Comparison of ENCODE assay signal across 15 cellular contexts in the genomic region with DNA sequence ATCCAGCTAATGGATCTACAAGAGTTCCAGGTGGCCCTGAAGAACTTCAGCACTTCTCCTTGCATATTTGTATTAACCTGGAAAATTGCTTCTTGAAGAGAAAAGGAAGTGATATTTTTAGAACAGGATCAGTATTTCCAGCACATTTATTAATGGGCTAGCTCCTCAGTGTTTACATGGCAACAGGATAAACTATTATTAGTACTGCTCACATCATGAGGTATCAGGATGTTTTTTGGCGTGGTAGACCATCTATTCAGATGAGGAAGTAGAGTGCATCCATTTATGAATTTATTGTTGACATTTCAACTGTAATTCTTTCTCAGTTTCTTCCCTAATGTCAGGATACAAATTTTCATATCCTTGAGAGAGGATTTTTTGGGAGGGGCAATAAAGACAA.
DNase-seq lines count a peak whose midpoint lies in the region; ATAC-seq and TF ChIP-seq lines count a peak whose summit lies in the region.
"Had no signal": no experiment of that assay in that cellular context is flagged by ENCODE, and none has a peak within 500 bp of the region (broad histone marks: within the 10 kb centered on the region; RNA-seq: fewer than 3 reads in every experiment).

No MANE protein-coding gene starts in this region.

- H3K4me3 ChIP-seq in neural progenitor cell, result no peak overlapping the region
- H3K4me3 ChIP-seq in upper lobe of left lung, result no peak overlapping the region
- H3K4me3 ChIP-seq: HAP-1 had no signal

- POLR2A ChIA-PET in activated B cell treated with CpG ODN at 0.5 μM for 24 hours (lab: Charles Lee), result interaction anchor here (0.6 to 3.7 kb wide), 8 partner anchors 8 to 207 kb away, joined by 3 to 34 read pairs (median 4); no protein-coding TSS in a partner anchor

- no peak for TF ChIP-seq EP300 in upper lobe of left lung (IDR thresholded peaks at IDR 0.05)

- CTCF ChIA-PET in activated B cell treated with CpG ODN at 0.5 μM for 24 hours (lab: Charles Lee), result no interaction called here

- H3K9me3 ChIP-seq in neural progenitor cell (ENCODE audit: low read depth) (no peaks in the 10 kb centered on the region), upper lobe of left lung (no peaks in the 10 kb centered on the region)
- H3K9me3 ChIP-seq: HAP-1 had no signal

- peaks cover 27% of the 10 kb centered on the region for H3K4me1 Mint-ChIP-seq in activated B cell treated with CpG ODN at 0.5 μM for 24 hours
- peaks cover 55% of the 10 kb centered on the region for H3K4me1 Mint-ChIP-seq in neural progenitor cell
- H3K4me1 Mint-ChIP-seq: CD4-positive, alpha-beta memory T cell had no signal

- H3K4me2 ChIP-seq in neural progenitor cell, result no peak overlapping the region

- intact Hi-C loops in activated B cell treated with CpG ODN at 0.5 μM for 24 hours (cut with micrococcal nuclease), result loop anchor here (1.0 to 5.0 kb wide), 2 partner anchors 28 to 33 kb away; no protein-coding TSS in a partner anchor

- H3K36me3 ChIP-seq in neural progenitor cell (no peaks in the 10 kb centered on the region), upper lobe of left lung (no peaks in the 10 kb centered on the region)
- H3K36me3 ChIP-seq: HAP-1 had no signal

- peak overlapping the region; percentile 64 for H3K4me3 Mint-ChIP-seq in activated B cell treated with CpG ODN at 0.5 μM for 24 hours
- no peak overlapping the region for H3K4me3 Mint-ChIP-seq in neural progenitor cell
- H3K4me3 Mint-ChIP-seq: CD4-positive, alpha-beta memory T cell; HFFc6 had no signal

- H3K36me3 Mint-ChIP-seq in activated B cell treated with CpG ODN at 0.5 μM for 24 hours (ENCODE audit: low read depth), result no peaks in the 10 kb centered on the region
- no peaks in the 10 kb centered on the region for H3K36me3 Mint-ChIP-seq in neural progenitor cell
- H3K36me3 Mint-ChIP-seq: CD4-positive, alpha-beta memory T cell had no signal

- H4K20me1 ChIP-seq in neural progenitor cell (ENCODE audit: low read depth), result no peaks in the 10 kb centered on the region

- H3K9me3 Mint-ChIP-seq in activated B cell treated with CpG ODN at 0.5 μM for 24 hours (no peaks in the 10 kb centered on the region), neural progenitor cell (peaks cover 3% of the 10 kb centered on the region)
- H3K9me3 Mint-ChIP-seq: CD4-positive, alpha-beta memory T cell; HFFc6 had no signal

- no peak overlapping the region for H2AFZ ChIP-seq in neural progenitor cell (replicated peaks)

- 50 to 58% methylated on average over 1 of the region's 1 CpG for WGBS in upper lobe of left lung, 2 donors

- H3K4me1 ChIP-seq in neural progenitor cell (no peaks in the 10 kb centered on the region), upper lobe of left lung (peaks cover 0 to 3% (median 0%) of the 10 kb centered on the region in 4 donors)

- ATAC-seq in activated B cell treated with CpG ODN at 0.5 μM for 24 hours (ENCODE audit: low read depth) (no peak), upper lobe of left lung (ENCODE audit: low FRiP score in 2 of 2) (no peak)

- peak overlapping the region; percentile 78 for H3K27ac Mint-ChIP-seq in activated B cell treated with CpG ODN at 0.5 μM for 24 hours
- peak overlapping the region; percentile 39 for H3K27ac Mint-ChIP-seq in neural progenitor cell
- H3K27ac Mint-ChIP-seq: HFFc6 had no signal

- H3K9ac ChIP-seq in neural progenitor cell, result no peak overlapping the region

- H3K27ac ChIP-seq in neural progenitor cell (no peak overlapping the region), upper lobe of left lung (no peak overlapping the region)

- no peaks in the 10 kb centered on the region for H3F3A ChIP-seq in neural progenitor cell (ENCODE audit: low read depth)

- no peaks in the 10 kb centered on the region for H3K79me2 ChIP-seq in neural progenitor cell (ENCODE audit: low read depth)

- no peaks in the 10 kb centered on the region for H3K27me3 ChIP-seq in neural progenitor cell
- H3K27me3 ChIP-seq in upper lobe of left lung, result no peaks in the 10 kb centered on the region

- no peak for TF ChIP-seq CTCF in activated B cell treated with CpG ODN at 0.5 μM for 24 hours (IDR thresholded peaks at IDR 0.05)
- TF ChIP-seq CTCF in neural progenitor cell (IDR thresholded peaks at IDR 0.05), result no peak
- TF ChIP-seq CTCF in upper lobe of left lung (IDR thresholded peaks at IDR 0.05), result no peak

- no peak for TF ChIP-seq POLR2A in upper lobe of left lung (IDR thresholded peaks at IDR 0.05)

- DNase-seq in activated B cell treated with CpG ODN at 0.5 μM for 24 hours, result no peak
- peak; percentile 12 for DNase-seq in dermis blood vessel endothelial cell
- no peak for DNase-seq in neural progenitor cell (ENCODE audit: low spot score)
- no peak for DNase-seq in upper lobe of left lung
- DNase-seq in DMS 273 (lab: John Stamatoyannopoulos, UW; ENCODE audit: unreplicated experiment), result no peak
- no peak for DNase-seq in superior temporal gyrus (ENCODE audit: extremely low spot score)
- DNase-seq: C1 segment of cervical spinal cord; Calu3; CD4-positive, alpha-beta memory T cell; COR-L47; DMS153; DND-41; GOT3; HFFc6 had no signal

- H3K27me3 Mint-ChIP-seq in activated B cell treated with CpG ODN at 0.5 μM for 24 hours, result no peaks in the 10 kb centered on the region
- H3K27me3 Mint-ChIP-seq in neural progenitor cell (ENCODE audit: insufficient read depth, low read depth), result peaks cover 10% of the 10 kb centered on the region
